In the genomic region with DNA sequence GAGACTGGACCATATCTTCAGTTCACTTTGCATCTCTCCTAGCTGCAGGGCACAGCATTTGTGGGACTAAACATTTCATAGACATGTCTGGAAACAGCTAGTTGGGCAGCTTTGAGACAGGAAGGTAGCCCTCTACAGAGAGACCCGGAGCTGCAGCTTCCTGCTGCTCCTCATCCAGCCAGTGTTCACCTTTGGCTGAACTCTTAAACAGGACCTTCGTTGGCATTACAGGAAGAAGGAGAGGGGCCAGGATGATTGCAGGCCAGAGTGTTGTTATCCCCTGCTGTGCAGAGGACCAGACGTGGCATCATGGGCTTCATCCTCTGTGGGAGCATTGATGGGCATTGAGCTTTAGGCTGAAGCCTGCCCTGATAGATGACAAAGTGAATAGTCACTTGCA, we compare ENCODE assay signal across 1 cellular context.
TF ChIP-seq lines count a peak whose summit lies in the region.

No MANE protein-coding gene starts in this region.

TF ChIP-seq in endothelial cell of umbilical vein, 7 proteins besides CTCF, POLR2A, EP300 and RAD21 (continued from another document):
- no peak for TF ChIP-seq JUN (IDR thresholded peaks at IDR 0.05; ENCODE audit: borderline replicate concordance, insufficient read depth, insufficient read length, low read depth)
- no peak for TF ChIP-seq MAX (IDR thresholded peaks at IDR 0.05; ENCODE audit: insufficient read depth, insufficient read length)
- no peak for TF ChIP-seq EZH2 (IDR thresholded peaks at IDR 0.05; ENCODE audit: borderline replicate concordance, low read depth, low read length, severe bottlenecking)
